In the genomic region with DNA sequence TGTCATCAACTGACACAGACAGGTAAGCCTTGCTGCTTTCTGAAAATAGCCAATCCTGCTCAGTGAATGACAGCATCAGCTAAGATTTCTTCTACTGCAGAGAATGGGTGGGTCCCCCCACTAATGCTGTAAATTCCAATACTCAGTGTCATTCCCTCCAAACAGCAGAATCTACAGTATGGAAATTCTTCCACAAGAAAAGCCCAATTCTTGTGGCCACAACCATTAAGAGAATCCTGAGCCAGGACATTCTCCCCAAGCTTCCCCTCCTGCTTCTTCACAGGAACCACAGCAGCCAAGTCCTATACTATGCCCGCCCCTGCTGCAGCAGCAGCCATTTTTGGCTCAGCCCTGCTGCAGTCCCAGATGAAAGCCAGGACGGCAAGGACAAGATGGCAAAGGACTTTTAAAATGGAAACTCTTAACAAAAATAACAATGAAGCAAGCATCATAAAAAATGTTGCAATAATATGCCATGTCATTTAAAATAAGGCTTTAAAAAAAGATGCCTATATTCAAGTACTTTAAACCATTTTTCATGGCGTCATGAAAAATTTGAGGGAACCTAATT, we compare ENCODE assay signal across 8 cellular contexts. TPM values are rescaled to one million over a fixed set of nuclear protein-coding genes. Genes with fewer than 3 reads are reported as not detected.
DNase-seq lines count a peak whose midpoint lies in the region; ATAC-seq and TF ChIP-seq lines count a peak whose summit lies in the region.

No MANE protein-coding gene starts in this region.

- H3K36me3 ChIP-seq in cardiac muscle cell = no peaks in the 10 kb centered on the region
- H3K36me3 ChIP-seq in rectal smooth muscle tissue (ENCODE audit: control insufficient read depth, insufficient read depth, low read length) = no peaks in the 10 kb centered on the region

- DNase-seq in G401 (ENCODE audit: low spot score) (peak; percentile 67), T1000 (lab: John Stamatoyannopoulos, UW) (peak; percentile 66), cardiac muscle cell (ENCODE audit: low read depth in 1 of 2, low spot score in 1 of 2) (peak; percentile 48 to 89), SK-N-DZ (ENCODE audit: low spot score) (no peak), DMS114 treated with DMSO at 0.1 percent for 48 hours (lab: John Stamatoyannopoulos, UW; ENCODE audit: unreplicated experiment) (no peak)

- no peaks in the 10 kb centered on the region for H3K9me3 ChIP-seq in cardiac muscle cell (ENCODE audit: low read depth)

- ATAC-seq in HG02588 (IDR thresholded peaks at IDR 0.05; ENCODE audit: unreplicated experiment) (no peak), HG03139 (IDR thresholded peaks at IDR 0.05; ENCODE audit: unreplicated experiment) (no peak)

- no peak overlapping the region for H3K4me3 ChIP-seq in cardiac muscle cell
- no peak overlapping the region for H3K4me3 ChIP-seq in rectal smooth muscle tissue (ENCODE audit: low read length)

- H3K4me1 ChIP-seq in cardiac muscle cell (ENCODE audit: low read depth) (peaks cover 8% of the 10 kb centered on the region), rectal smooth muscle tissue (ENCODE audit: control insufficient read depth, insufficient read depth, low read length) (peaks cover 18% of the 10 kb centered on the region)

- no peak for TF ChIP-seq CTCF in cardiac muscle cell (IDR thresholded peaks at IDR 0.05; ENCODE audit: low read depth, low read length)

- H3K27me3 ChIP-seq in cardiac muscle cell (no peaks in the 10 kb centered on the region), rectal smooth muscle tissue (ENCODE audit: control insufficient read depth, insufficient read depth, low read length) (no peaks in the 10 kb centered on the region)

- no peak overlapping the region for H3K9ac ChIP-seq in rectal smooth muscle tissue (ENCODE audit: low read length)

- in situ Hi-C loops in G401 (cut with HindIII; ENCODE audit: low sequenced_read_pairs) = no loop called here

- H3K27ac ChIP-seq in cardiac muscle cell (peak overlapping the region; percentile 32), rectal smooth muscle tissue (ENCODE audit: low read depth, low read length) (peak overlapping the region; percentile 70)

RNA-seq across cellular contexts. Expression of gene EIF4G3, which starts 26.8 kb away (rescaled TPM):
- 20.2 and 30.9 TPM in 2 replicates for total RNA-seq in G401 (2014; rRNA removed; shearing (Covaris generic))
- 36.0 and 55.3 TPM in 2 replicates for total RNA-seq in cardiac muscle cell
- polyA plus RNA-seq in cardiac muscle cell = 37.8 and 39.2 TPM in 2 replicates
- polyA plus RNA-seq in SK-N-DZ (2014; cell fraction: cytosol; rRNA removed) = 32.1 and 36.3 TPM in 2 replicates
- 21.3 and 37.0 TPM in 2 replicates for polyA plus RNA-seq in SK-N-DZ (2014; cell fraction: nucleus; rRNA removed)

Comparison
In these comparisons a context has a peak if more than half of its experiments do, and no peak if none do; other contexts are left out.
1. DNase-seq: peak in G401 (single experiment), T1000 (single experiment) and cardiac muscle cell (2 of 2); none in SK-N-DZ (single experiment) and DMS114 treated with DMSO at 0.1 percent for 48 hours (single experiment).